1 cellular context compared by ENCODE assay signal in genomic region chr2:62504657-62505056, GRCh38.
TF ChIP-seq lines count a peak whose summit lies in the region.

No MANE protein-coding gene starts in this region.

TF ChIP-seq in WTC11, 78 proteins besides CTCF, POLR2A, EP300 and RAD21 (continued from another document):
- TF ChIP-seq HMGXB4 (CRISPR knock-in tag; IDR thresholded peaks at IDR 0.05): no peak
- no peak for TF ChIP-seq FOXP4 (CRISPR knock-in tag; IDR thresholded peaks at IDR 0.05)
- no peak for TF ChIP-seq FOXJ3 (CRISPR knock-in tag; IDR thresholded peaks at IDR 0.05; ENCODE audit: borderline replicate concordance)
- TF ChIP-seq NR2C2 (CRISPR knock-in tag; IDR thresholded peaks at IDR 0.05): no peak
- no peak for TF ChIP-seq GABPB1 (CRISPR knock-in tag; IDR thresholded peaks at IDR 0.05)
- no peak for TF ChIP-seq STAT6 (CRISPR knock-in tag; conservative IDR thresholded peaks at IDR 0.05; ENCODE audit: low read depth)
- no peak for TF ChIP-seq SOX15 (CRISPR knock-in tag; IDR thresholded peaks at IDR 0.05)
- no peak for TF ChIP-seq RORB (CRISPR knock-in tag; IDR thresholded peaks at IDR 0.05)
- TF ChIP-seq FOXK1 (CRISPR knock-in tag; IDR thresholded peaks at IDR 0.05): no peak
- TF ChIP-seq ZNF317 (CRISPR knock-in tag; IDR thresholded peaks at IDR 0.05; ENCODE audit: borderline replicate concordance, low read depth): no peak
